In genomic region chr6:7106752-7107577, GRCh38 we compare ENCODE assay signal across 8 cellular contexts. TPM values are rescaled to one million over a fixed set of nuclear protein-coding genes. Genes with fewer than 3 reads are reported as not detected.
DNase-seq lines count a peak whose midpoint lies in the region; ATAC-seq and TF ChIP-seq lines count a peak whose summit lies in the region.

No MANE protein-coding gene starts in this region.

- peak overlapping the region; percentile 67 for H3K27ac ChIP-seq in A673 (ENCODE audit: low read depth, low read length, poor library complexity, severe bottlenecking)

- peak; percentile 41 for DNase-seq in A673 (ENCODE audit: low spot score)
- peak; percentile 36 to 76 (median 53) for DNase-seq in T-helper 2 cell
- peak; percentile 40 for DNase-seq in astrocyte of the hippocampus (ENCODE audit: low read depth, low spot score)
- peak; percentile 21 for DNase-seq in iris pigment epithelial cell (ENCODE audit: low read depth)
- peak; percentile 41 to 52 for DNase-seq in stimulated activated CD4-positive, alpha-beta T cell treated with anti-CD3 and anti-CD28 coated beads, Interleukin-2, amount 100 ng/mL, for 48 hours

- POLR2A ChIA-PET in A673 (lab: Charles Lee; ENCODE audit: low non-redundant PET): no interaction called here

- H3K9me3 ChIP-seq in A673 (ENCODE audit: low read depth, low read length, poor library complexity, severe bottlenecking): no peaks in the 10 kb centered on the region

- no TSS peak for BruUV-seq in A673 (replicated peaks; lab: Mats Ljungman, UMichigan)

- ATAC-seq in GM18873 (IDR thresholded peaks at IDR 0.05; ENCODE audit: low FRiP score, unreplicated experiment): peak; percentile 26
- ATAC-seq in HG03139 (IDR thresholded peaks at IDR 0.05; ENCODE audit: unreplicated experiment): peak; percentile 37
- ATAC-seq in HG03457 (IDR thresholded peaks at IDR 0.05; ENCODE audit: unreplicated experiment): no peak

- H3K4me3 ChIP-seq in A673 (ENCODE audit: low read depth, low read length, poor library complexity, severe bottlenecking): peak overlapping the region; percentile 78

- peaks cover 24% of the 10 kb centered on the region for H3K4me1 ChIP-seq in A673 (ENCODE audit: insufficient read depth, low read length, poor library complexity, severe bottlenecking)

- no peaks in the 10 kb centered on the region for H3K36me3 ChIP-seq in A673 (ENCODE audit: insufficient read depth, low read length, poor library complexity, severe bottlenecking)

- TF ChIP-seq CTCF in A673 (conservative IDR thresholded peaks at IDR 0.05; ENCODE audit: low read depth, low read length): no peak

- intact Hi-C loops in A673 (cut with micrococcal nuclease; ENCODE audit: unreplicated experiment): loop anchor here (5.0 kb wide), 2 partner anchors 55 to 135 kb away; no protein-coding TSS in a partner anchor

- CTCF ChIA-PET in A673 (lab: Charles Lee): no interaction called here

- H3K27me3 ChIP-seq in A673 (replicated peaks; ENCODE audit: insufficient read depth, low read depth, low read length, poor library complexity): no peaks in the 10 kb centered on the region

RNA-seq across cellular contexts. Expression of gene RREB1, which starts 0.8 kb away (rescaled TPM):
- total RNA-seq in A673 (2021): 55.5 and 61.6 TPM in 2 replicates
